3 cellular contexts compared by ENCODE assay signal in the genomic region with DNA sequence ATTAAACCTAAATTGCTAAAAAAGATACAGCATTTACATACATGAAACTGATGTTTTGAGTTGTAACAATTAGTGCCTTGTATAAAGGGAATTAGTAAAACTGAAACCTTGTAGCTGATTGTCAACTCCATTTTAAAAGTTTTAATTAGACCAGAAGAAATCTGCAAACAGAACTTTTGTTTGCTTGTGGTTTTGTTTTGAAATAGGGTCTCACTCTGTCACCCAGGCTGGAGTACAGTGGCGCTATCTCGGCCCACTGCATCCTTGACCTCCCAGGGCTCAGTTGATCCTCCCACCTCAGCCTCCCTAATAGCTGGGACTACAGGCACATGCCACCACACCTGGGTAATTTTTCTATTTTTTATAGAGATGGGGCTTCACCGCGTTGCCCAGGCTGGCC.
A peak's percentile ranks its signal among the peaks of the same experiment; 100 is the strongest.
TF ChIP-seq lines count a peak whose summit lies in the region.

No MANE protein-coding gene starts in this region.

TF ChIP-seq in HepG2, 621 proteins besides CTCF, POLR2A, EP300 and RAD21:
- TF ChIP-seq ZNF205 (CRISPR knock-in tag; IDR thresholded peaks at IDR 0.05) (no peak), ZNF800 (CRISPR knock-in tag; IDR thresholded peaks at IDR 0.05) (no peak), CCAR2 (optimal IDR thresholded peaks at IDR 0.05; ENCODE audit: low read depth, low read length) (no peak), KAT7 (CRISPR knock-in tag; IDR thresholded peaks at IDR 0.05; ENCODE audit: borderline replicate concordance) (no peak)
- TF ChIP-seq, protein P1, sequence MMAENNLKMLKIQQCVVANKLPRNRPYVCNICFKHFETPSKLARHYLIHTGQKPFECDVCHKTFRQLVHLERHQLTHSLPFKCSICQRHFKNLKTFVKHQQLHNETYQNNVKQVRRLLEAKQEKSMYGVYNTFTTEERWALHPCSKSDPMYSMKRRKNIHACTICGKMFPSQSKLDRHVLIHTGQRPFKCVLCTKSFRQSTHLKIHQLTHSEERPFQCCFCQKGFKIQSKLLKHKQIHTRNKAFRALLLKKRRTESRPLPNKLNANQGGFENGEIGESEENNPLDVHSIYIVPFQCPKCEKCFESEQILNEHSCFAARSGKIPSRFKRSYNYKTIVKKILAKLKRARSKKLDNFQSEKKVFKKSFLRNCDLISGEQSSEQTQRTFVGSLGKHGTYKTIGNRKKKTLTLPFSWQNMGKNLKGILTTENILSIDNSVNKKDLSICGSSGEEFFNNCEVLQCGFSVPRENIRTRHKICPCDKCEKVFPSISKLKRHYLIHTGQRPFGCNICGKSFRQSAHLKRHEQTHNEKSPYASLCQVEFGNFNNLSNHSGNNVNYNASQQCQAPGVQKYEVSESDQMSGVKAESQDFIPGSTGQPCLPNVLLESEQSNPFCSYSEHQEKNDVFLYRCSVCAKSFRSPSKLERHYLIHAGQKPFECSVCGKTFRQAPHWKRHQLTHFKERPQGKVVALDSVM (CRISPR knock-in tag; IDR thresholded peaks at IDR 0.05) = peak; percentile 87
- TF ChIP-seq, protein P2, sequence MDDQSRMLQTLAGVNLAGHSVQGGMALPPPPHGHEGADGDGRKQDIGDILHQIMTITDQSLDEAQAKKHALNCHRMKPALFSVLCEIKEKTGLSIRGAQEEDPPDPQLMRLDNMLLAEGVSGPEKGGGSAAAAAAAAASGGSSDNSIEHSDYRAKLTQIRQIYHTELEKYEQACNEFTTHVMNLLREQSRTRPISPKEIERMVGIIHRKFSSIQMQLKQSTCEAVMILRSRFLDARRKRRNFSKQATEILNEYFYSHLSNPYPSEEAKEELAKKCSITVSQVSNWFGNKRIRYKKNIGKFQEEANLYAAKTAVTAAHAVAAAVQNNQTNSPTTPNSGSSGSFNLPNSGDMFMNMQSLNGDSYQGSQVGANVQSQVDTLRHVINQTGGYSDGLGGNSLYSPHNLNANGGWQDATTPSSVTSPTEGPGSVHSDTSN (CRISPR knock-in tag; IDR thresholded peaks at IDR 0.05; ENCODE audit: borderline replicate concordance) = no peak

TF ChIP-seq in HCT116, 20 proteins besides CTCF, POLR2A, EP300 and RAD21:
- TF ChIP-seq JUND (IDR thresholded peaks at IDR 0.05) (no peak), SIN3A (IDR thresholded peaks at IDR 0.05; ENCODE audit: low read depth) (no peak), TCF7L2 (IDR thresholded peaks at IDR 0.05; ENCODE audit: borderline replicate concordance, extremely low read depth, insufficient read depth, insufficient read length) (no peak), EZH2 (IDR thresholded peaks at IDR 0.05) (no peak), CBX3 (IDR thresholded peaks at IDR 0.05; ENCODE audit: low read depth) (no peak), ZFX (IDR thresholded peaks at IDR 0.05) (no peak), SP1 (IDR thresholded peaks at IDR 0.05; ENCODE audit: low read depth) (no peak), ELF1 (IDR thresholded peaks at IDR 0.05; ENCODE audit: borderline replicate concordance, low read depth) (no peak), ZNF274 (IDR thresholded peaks at IDR 0.05; ENCODE audit: low read depth, low read length) (no peak), EZH2phosphoT487 (IDR thresholded peaks at IDR 0.05; ENCODE audit: borderline replicate concordance) (no peak), POLR2AphosphoS5 (IDR thresholded peaks at IDR 0.05; ENCODE audit: low read depth, low read length) (no peak), ATF3 (IDR thresholded peaks at IDR 0.05) (no peak), REST (IDR thresholded peaks at IDR 0.05; ENCODE audit: low read depth) (no peak), CEBPB (IDR thresholded peaks at IDR 0.05; ENCODE audit: low read depth) (no peak), SRF (IDR thresholded peaks at IDR 0.05; ENCODE audit: low read depth) (no peak)
- TF ChIP-seq, protein P3, sequence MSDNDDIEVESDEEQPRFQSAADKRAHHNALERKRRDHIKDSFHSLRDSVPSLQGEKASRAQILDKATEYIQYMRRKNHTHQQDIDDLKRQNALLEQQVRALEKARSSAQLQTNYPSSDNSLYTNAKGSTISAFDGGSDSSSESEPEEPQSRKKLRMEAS (IDR thresholded peaks at IDR 0.05) = no peak
- TF ChIP-seq, protein P4, sequence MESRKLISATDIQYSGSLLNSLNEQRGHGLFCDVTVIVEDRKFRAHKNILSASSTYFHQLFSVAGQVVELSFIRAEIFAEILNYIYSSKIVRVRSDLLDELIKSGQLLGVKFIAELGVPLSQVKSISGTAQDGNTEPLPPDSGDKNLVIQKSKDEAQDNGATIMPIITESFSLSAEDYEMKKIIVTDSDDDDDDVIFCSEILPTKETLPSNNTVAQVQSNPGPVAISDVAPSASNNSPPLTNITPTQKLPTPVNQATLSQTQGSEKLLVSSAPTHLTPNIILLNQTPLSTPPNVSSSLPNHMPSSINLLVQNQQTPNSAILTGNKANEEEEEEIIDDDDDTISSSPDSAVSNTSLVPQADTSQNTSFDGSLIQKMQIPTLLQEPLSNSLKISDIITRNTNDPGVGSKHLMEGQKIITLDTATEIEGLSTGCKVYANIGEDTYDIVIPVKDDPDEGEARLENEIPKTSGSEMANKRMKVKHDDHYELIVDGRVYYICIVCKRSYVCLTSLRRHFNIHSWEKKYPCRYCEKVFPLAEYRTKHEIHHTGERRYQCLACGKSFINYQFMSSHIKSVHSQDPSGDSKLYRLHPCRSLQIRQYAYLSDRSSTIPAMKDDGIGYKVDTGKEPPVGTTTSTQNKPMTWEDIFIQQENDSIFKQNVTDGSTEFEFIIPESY (IDR thresholded peaks at IDR 0.05; ENCODE audit: extremely low read depth, insufficient replicate concordance, low read length) = no peak

TF ChIP-seq in GM12878, 131 proteins besides CTCF, POLR2A, EP300 and RAD21 (continues in another document):
- TF ChIP-seq ZNF687 (IDR thresholded peaks at IDR 0.05) (no peak), HCFC1 (IDR thresholded peaks at IDR 0.05; ENCODE audit: low read length) (no peak), ZBTB11 (CRISPR knock-in tag; IDR thresholded peaks at IDR 0.05) (no peak), JUND (IDR thresholded peaks at IDR 0.05; ENCODE audit: low read depth, low read length) (no peak), SIX5 (IDR thresholded peaks at IDR 0.05; ENCODE audit: low read depth, low read length, severe bottlenecking) (no peak), BACH1 (IDR thresholded peaks at IDR 0.05; ENCODE audit: borderline replicate concordance) (peak; percentile 51; the same call in 1 of the 2 replicates), RELB (IDR thresholded peaks at IDR 0.05; ENCODE audit: low read depth) (peak; percentile 37; the same call in 1 of the 2 replicates), BHLHE40 (IDR thresholded peaks at IDR 0.05; ENCODE audit: borderline replicate concordance in 1 of 2, low read depth in 2 of 2, low read length in 1 of 2) (peak in 1 of 2 experiments; percentile 35; a peak in 1 of 4 replicates), IKZF2 (IDR thresholded peaks at IDR 0.05) (peak in 1 of 2 experiments; percentile 36; a peak in 2 of 4 replicates), PML (IDR thresholded peaks at IDR 0.05; ENCODE audit: low read length) (no peak), PAX8 (IDR thresholded peaks at IDR 0.05) (no peak), MEF2B (IDR thresholded peaks at IDR 0.05; ENCODE audit: partially characterized antibody, poor library complexity, severe bottlenecking) (peak; percentile 45), GATAD2B (conservative IDR thresholded peaks at IDR 0.05; ENCODE audit: low read depth) (no peak), NBN (IDR thresholded peaks at IDR 0.05) (no peak), HDAC6 (IDR thresholded peaks at IDR 0.05; ENCODE audit: unreplicated experiment) (no peak), FOXK2 (IDR thresholded peaks at IDR 0.05) (no peak), ZSCAN29 (IDR thresholded peaks at IDR 0.05) (no peak), CHD4 (IDR thresholded peaks at IDR 0.05) (no peak), SREBF2 (IDR thresholded peaks at IDR 0.05; ENCODE audit: low read length) (no peak), HSF1 (IDR thresholded peaks at IDR 0.05; ENCODE audit: low read depth, low read length) (no peak), ZNF622 (IDR thresholded peaks at IDR 0.05) (no peak), RFX5 (IDR thresholded peaks at IDR 0.05; ENCODE audit: low read depth, low read length) (no peak), CREM (IDR thresholded peaks at IDR 0.05; ENCODE audit: low read depth) (no peak)
- TF ChIP-seq, protein P2 (IDR thresholded peaks at IDR 0.05; ENCODE audit: insufficient replicate concordance, low read depth, low read length) = no peak
- TF ChIP-seq, protein P5, sequence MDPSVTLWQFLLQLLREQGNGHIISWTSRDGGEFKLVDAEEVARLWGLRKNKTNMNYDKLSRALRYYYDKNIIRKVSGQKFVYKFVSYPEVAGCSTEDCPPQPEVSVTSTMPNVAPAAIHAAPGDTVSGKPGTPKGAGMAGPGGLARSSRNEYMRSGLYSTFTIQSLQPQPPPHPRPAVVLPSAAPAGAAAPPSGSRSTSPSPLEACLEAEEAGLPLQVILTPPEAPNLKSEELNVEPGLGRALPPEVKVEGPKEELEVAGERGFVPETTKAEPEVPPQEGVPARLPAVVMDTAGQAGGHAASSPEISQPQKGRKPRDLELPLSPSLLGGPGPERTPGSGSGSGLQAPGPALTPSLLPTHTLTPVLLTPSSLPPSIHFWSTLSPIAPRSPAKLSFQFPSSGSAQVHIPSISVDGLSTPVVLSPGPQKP (IDR thresholded peaks at IDR 0.05; ENCODE audit: low read depth, low read length) = no peak
